Comparison of ENCODE assay signal across 15 cellular contexts in genomic region chr7:41054960-41055700, GRCh38.
DNase-seq lines count a peak whose midpoint lies in the region; ATAC-seq and TF ChIP-seq lines count a peak whose summit lies in the region.
"Had no signal": no experiment of that assay in that cellular context is flagged by ENCODE, and none has a peak within 500 bp of the region (broad histone marks: within the 10 kb centered on the region; RNA-seq: fewer than 3 reads in every experiment).

No MANE protein-coding gene starts in this region.

- H4K8ac ChIP-seq in mesendoderm (ENCODE audit: low read depth, low read length): no peak overlapping the region

- no peak overlapping the region for H2BK5ac ChIP-seq in mesendoderm (ENCODE audit: low read length)

- no peak overlapping the region for H2BK120ac ChIP-seq in mesendoderm (ENCODE audit: low read depth, low read length)

- peak overlapping the region; percentile 69 for H3K23ac ChIP-seq in mesendoderm (ENCODE audit: low read length)

- no peak overlapping the region for H3K4ac ChIP-seq in mesendoderm (ENCODE audit: low read depth, low read length)

- no peak overlapping the region for H3K18ac ChIP-seq in mesendoderm (ENCODE audit: low read length)

- TF ChIP-seq CTCF in omental fat pad (IDR thresholded peaks at IDR 0.05): no peak

- no peak overlapping the region for H3K27ac ChIP-seq in mesendoderm (ENCODE audit: low read depth, low read length)
- H3K27ac ChIP-seq: C4-2B had no signal

- ATAC-seq in omental fat pad (ENCODE audit: low FRiP score): no peak

- no peak overlapping the region for H3K4me2 ChIP-seq in mesendoderm (ENCODE audit: low read length)

- H3K9ac ChIP-seq in mesendoderm (ENCODE audit: low read length): no peak overlapping the region

- DNase-seq in Ammon's horn (ENCODE audit: low spot score): peak; percentile 15
- peak; percentile 24 for DNase-seq in EH (ENCODE audit: low read depth)
- DNase-seq in NCI-H524 treated with DMSO at 0.1 percent for 48 hours (lab: John Stamatoyannopoulos, UW): peak; percentile 67
- DNase-seq in mesendoderm: no peak
- DNase-seq in stimulated activated CD4-positive, alpha-beta T cell treated with anti-CD3 and anti-CD28 coated beads, Interleukin-2, amount 100 ng/mL, for 48 hours: no peak
- DNase-seq in omental fat pad (ENCODE audit: low spot score): no peak
- DNase-seq in SKM-1 treated with dmso at 0.1 percent for 144 hours (lab: John Stamatoyannopoulos, UW; ENCODE audit: unreplicated experiment): no peak
- DNase-seq: DMS153, H7, MG63, NCI-H1092 treated with DMSO at 0.1 percent for 48 hours, NCI-H446 treated with DMSO at 0.1 percent for 48 hours, OCI-M1, SHP77 treated with DMSO at 0.1 percent for 48 hours had no signal

- no peak overlapping the region for H2BK15ac ChIP-seq in mesendoderm (replicated peaks; ENCODE audit: low read depth)

- no peak overlapping the region for H2AK5ac ChIP-seq in mesendoderm (ENCODE audit: low read length)

- no peak overlapping the region for H3K56ac ChIP-seq in mesendoderm (ENCODE audit: low read length)

- no peaks in the 10 kb centered on the region for H3K36me3 ChIP-seq in mesendoderm (ENCODE audit: control insufficient read depth, insufficient read depth, low read length)
- H3K36me3 ChIP-seq: MG63 had no signal

- no CpG with 5 or more reads among the region's 11 CpGs for WGBS in mesendoderm (ENCODE audit: extremely low coverage, insufficient coverage, low lambda C conversion rate)

- peaks cover 3% of the 10 kb centered on the region for H3K4me1 ChIP-seq in mesendoderm (ENCODE audit: control insufficient read depth, low read depth, low read length)

- no peak overlapping the region for H3K4me3 ChIP-seq in mesendoderm (ENCODE audit: low read length)
- H3K4me3 ChIP-seq: MG63 had no signal

- H3K79me1 ChIP-seq in mesendoderm (ENCODE audit: low read length): no peaks in the 10 kb centered on the region

- H3K27me3 ChIP-seq in mesendoderm (ENCODE audit: insufficient read depth, low read length, poor library complexity): no peaks in the 10 kb centered on the region
- H3K27me3 ChIP-seq: MG63 had no signal

- no peaks in the 10 kb centered on the region for H3K79me2 ChIP-seq in mesendoderm (ENCODE audit: control insufficient read depth, insufficient read depth, low read length)

- no peak overlapping the region for H4K5ac ChIP-seq in mesendoderm (ENCODE audit: low read length)

Comparison
In these comparisons a context has a peak if more than half of its experiments do, and no peak if none do; other contexts are left out.
1. DNase-seq: peak in Ammon's horn (single experiment), EH (single experiment) and NCI-H524 treated with DMSO at 0.1 percent for 48 hours (single experiment); none in mesendoderm (single experiment), stimulated activated CD4-positive, alpha-beta T cell treated with anti-CD3 and anti-CD28 coated beads, Interleukin-2, amount 100 ng/mL, for 48 hours (0 of 2), omental fat pad (single experiment) and SKM-1 treated with dmso at 0.1 percent for 144 hours (single experiment).